Comparison of ENCODE assay signal across 8 cellular contexts in genomic region chr5:138575194-138576015, GRCh38. TPM values are rescaled to one million over a fixed set of nuclear protein-coding genes. Genes with fewer than 3 reads are reported as not detected.
DNase-seq lines count a peak whose midpoint lies in the region; ATAC-seq and TF ChIP-seq lines count a peak whose summit lies in the region.

TSS of gene HSPA9 (minus strand) at chr5:138575401. CDS start at chr5:138575318, 83 bp downstream.

- H3K4me3 Mint-ChIP-seq in dendritic cell treated with granulocyte-macrophage colony-stimulating factor and Interleukin-4, amounts not matched to agents 40 ng/mL and 50 ng/mL, for 4 days = peak within 1 kb of the TSS; percentile 89

- peaks cover 54% of the 10 kb centered on the region for H3K36me3 Mint-ChIP-seq in dendritic cell treated with granulocyte-macrophage colony-stimulating factor and Interleukin-4, amounts not matched to agents 40 ng/mL and 50 ng/mL, for 4 days (ENCODE audit: low read depth)

- peak within 1 kb of the TSS; percentile 100 for H3K27ac Mint-ChIP-seq in dendritic cell treated with granulocyte-macrophage colony-stimulating factor and Interleukin-4, amounts not matched to agents 40 ng/mL and 50 ng/mL, for 4 days

- DNase-seq in NCI-H774 (lab: John Stamatoyannopoulos, UW) (peak; percentile 99), left lobe of liver (ENCODE audit: low spot score) (peak; percentile 99)
- DNase-seq in activated CD4-positive, alpha-beta T cell treated with anti-CD3 and anti-CD28 coated beads, Interleukin-2, amount 50 U/mL, for 4 hours = peak; percentile 95 to 96
- DNase-seq in stimulated activated CD4-positive, alpha-beta T cell treated with anti-CD3 and anti-CD28 coated beads, Interleukin-2, amount 100 ng/mL, for 4 hours (ENCODE audit: low read depth) = peak; percentile 96

- ATAC-seq in GM19395 (IDR thresholded peaks at IDR 0.05; ENCODE audit: unreplicated experiment) (peak; percentile 92), HG03565 (IDR thresholded peaks at IDR 0.05; ENCODE audit: unreplicated experiment) (peak; percentile 77), left lobe of liver (peak; percentile 87)

- H3K27ac ChIP-seq in C4-2B = peak within 1 kb of the TSS; percentile 99

- intact Hi-C loops in dendritic cell treated with granulocyte-macrophage colony-stimulating factor and Interleukin-4, amounts not matched to agents 40 ng/mL and 50 ng/mL, for 4 days (cut with micrococcal nuclease) = loop anchor here (1.0 to 5.0 kb wide), 2 partner anchors 32 to 697 kb away; partner anchors contain the start of gene ETF1

- no peaks in the 10 kb centered on the region for H3K27me3 Mint-ChIP-seq in dendritic cell treated with granulocyte-macrophage colony-stimulating factor and Interleukin-4, amounts not matched to agents 40 ng/mL and 50 ng/mL, for 4 days

- peaks cover 17% of the 10 kb centered on the region for H3K4me1 Mint-ChIP-seq in dendritic cell treated with granulocyte-macrophage colony-stimulating factor and Interleukin-4, amounts not matched to agents 40 ng/mL and 50 ng/mL, for 4 days (ENCODE audit: low read depth)

- H3K9me3 Mint-ChIP-seq in dendritic cell treated with granulocyte-macrophage colony-stimulating factor and Interleukin-4, amounts not matched to agents 40 ng/mL and 50 ng/mL, for 4 days = no peaks in the 10 kb centered on the region

- no peak for TF ChIP-seq CTCF in C4-2B (conservative IDR thresholded peaks at IDR 0.05)

RNA-seq across cellular contexts. Expression of gene HSPA9, which starts in this region (rescaled TPM):
- total RNA-seq in left lobe of liver = 201 TPM

Comparison
In these comparisons a context has a peak if more than half of its experiments do, and no peak if none do; other contexts are left out.
1. Peak in every context shown above with its lines: DNase-seq, ATAC-seq and H3K27ac ChIP-seq.